Comparison of ENCODE assay signal across 8 cellular contexts in genomic region chr15:51727141-51727897, GRCh38. TPM values are rescaled to one million over a fixed set of nuclear protein-coding genes. Genes with fewer than 3 reads are reported as not detected.
DNase-seq lines count a peak whose midpoint lies in the region; ATAC-seq, FAIRE-seq and TF ChIP-seq lines count a peak whose summit lies in the region.

No MANE protein-coding gene starts in this region.

- no peak overlapping the region for H3K27ac Mint-ChIP-seq in Caco-2 (ENCODE audit: unreplicated experiment)

- TF ChIP-seq POLR2A in gastroesophageal sphincter (IDR thresholded peaks at IDR 0.05), result no peak

- no peak for TF ChIP-seq EP300 in gastroesophageal sphincter (IDR thresholded peaks at IDR 0.05)

- intact Hi-C loops in A673 (cut with micrococcal nuclease; ENCODE audit: unreplicated experiment), result no loop called here
- intact Hi-C loops in Caco-2 (cut with micrococcal nuclease; ENCODE audit: unreplicated experiment), result no loop called here

- ATAC-seq in gastroesophageal sphincter, result no peak
- no peak for ATAC-seq in GM21367 (IDR thresholded peaks at IDR 0.05; ENCODE audit: unreplicated experiment)
- ATAC-seq in GM21423 (IDR thresholded peaks at IDR 0.05; ENCODE audit: unreplicated experiment), result no peak

- TF ChIP-seq CTCF in A673 (conservative IDR thresholded peaks at IDR 0.05; ENCODE audit: low read depth, low read length), result 0 out of 2 replicates have a peak, but pooled peaks have one; percentile 16
- TF ChIP-seq CTCF in gastroesophageal sphincter (IDR thresholded peaks at IDR 0.05), result peak in 1 of 4 experiments; percentile 12
- peak in 1 of 2 experiments; percentile 43 for TF ChIP-seq CTCF in Caco-2 (IDR thresholded peaks at IDR 0.05; ENCODE audit: insufficient read depth in 1 of 2, low read depth in 1 of 2, low read length in 1 of 2, severe bottlenecking in 1 of 2, unreplicated experiment in 1 of 2)

- H3K4me1 Mint-ChIP-seq in Caco-2 (ENCODE audit: low read depth, unreplicated experiment), result no peaks in the 10 kb centered on the region

- no peaks in the 10 kb centered on the region for H3K36me3 ChIP-seq in A673 (ENCODE audit: insufficient read depth, low read length, poor library complexity, severe bottlenecking)
- H3K36me3 ChIP-seq in gastroesophageal sphincter, result peaks cover 0 to 15% of the 10 kb centered on the region in 2 donors
- no peaks in the 10 kb centered on the region for H3K36me3 ChIP-seq in Caco-2 (ENCODE audit: control insufficient read depth, insufficient read depth, low read length)

- no peak overlapping the region for H3K27ac ChIP-seq in A673 (ENCODE audit: low read depth, low read length, poor library complexity, severe bottlenecking)
- H3K27ac ChIP-seq in gastroesophageal sphincter, result peak overlapping the region in 3 of 4 donors; percentile 5 to 35 (median 24)

- H3K4me1 ChIP-seq in A673 (ENCODE audit: insufficient read depth, low read length, poor library complexity, severe bottlenecking), result no peaks in the 10 kb centered on the region
- peaks cover 5 to 53% (median 18%) of the 10 kb centered on the region in 3 donors for H3K4me1 ChIP-seq in gastroesophageal sphincter
- no peaks in the 10 kb centered on the region for H3K4me1 ChIP-seq in Caco-2

- H3K9me3 Mint-ChIP-seq in Caco-2 (ENCODE audit: unreplicated experiment), result no peaks in the 10 kb centered on the region

- no peak for FAIRE-seq in RCC 7860 (lab: Jason Lieb, UNC)

- H3K9me3 ChIP-seq in A673 (ENCODE audit: low read depth, low read length, poor library complexity, severe bottlenecking) (no peaks in the 10 kb centered on the region), gastroesophageal sphincter (no peaks in the 10 kb centered on the region), Caco-2 (no peaks in the 10 kb centered on the region)

- no peaks in the 10 kb centered on the region for H3K27me3 Mint-ChIP-seq in Caco-2 (ENCODE audit: insufficient read depth, unreplicated experiment)

- no peak for DNase-seq in A673 (ENCODE audit: low spot score)
- peak; percentile 40 for DNase-seq in ELF-1 (ENCODE audit: low read depth, low spot score)
- peak; percentile 58 for DNase-seq in RCC 7860 (ENCODE audit: low spot score)
- no peak for DNase-seq in Caco-2
- DNase-seq in nucleus accumbens (lab: John Stamatoyannopoulos, UW), result no peak

- no peaks in the 10 kb centered on the region for H3K27me3 ChIP-seq in A673 (replicated peaks; ENCODE audit: insufficient read depth, low read depth, low read length, poor library complexity)
- H3K27me3 ChIP-seq in gastroesophageal sphincter, result no peaks in the 10 kb centered on the region
- H3K27me3 ChIP-seq in Caco-2 (replicated peaks; ENCODE audit: control insufficient read depth, insufficient read depth, low read length), result no peaks in the 10 kb centered on the region

- H3K36me3 Mint-ChIP-seq in Caco-2 (ENCODE audit: insufficient read depth, unreplicated experiment), result no peaks in the 10 kb centered on the region

- no TSS peak for BruUV-seq in A673 (replicated peaks; lab: Mats Ljungman, UMichigan)
- BruUV-seq in Caco-2 (replicated peaks; lab: Mats Ljungman, UMichigan), result no TSS peak

- 67 to 78% methylated on average over 4 of the region's 4 CpGs for WGBS in gastroesophageal sphincter (ENCODE audit: low coverage in 1 of 2), 2 donors

- CTCF ChIA-PET in A673 (lab: Charles Lee), result no interaction called here
- CTCF ChIA-PET in Caco-2 (lab: Charles Lee), result interaction anchor here (0.6 kb wide), 1 partner anchor 140 kb away, joined by 3 read pairs; no protein-coding TSS in a partner anchor

- H3K4me3 ChIP-seq in A673 (ENCODE audit: low read depth, low read length, poor library complexity, severe bottlenecking), result no peak overlapping the region
- H3K4me3 ChIP-seq in gastroesophageal sphincter, result no peak overlapping the region
- H3K4me3 ChIP-seq in Caco-2 (ENCODE audit: low read depth, low read length), result no peak overlapping the region

- POLR2A ChIA-PET in A673 (lab: Charles Lee; ENCODE audit: low non-redundant PET), result no interaction called here
- POLR2A ChIA-PET in Caco-2 (lab: Charles Lee), result no interaction called here

- H3K4me3 Mint-ChIP-seq in Caco-2 (ENCODE audit: unreplicated experiment), result no peak overlapping the region

RNA-seq across cellular contexts. Expression of gene LYSMD2, which starts 10.1 kb away (rescaled TPM):
- total RNA-seq in A673 (2021) (2.9 and 3.7 TPM in 2 replicates), gastroesophageal sphincter (10 to 100 TPM in 3 of 4 donors, 1 to 10 TPM in 1; 8.9 to 27.9 (median 14.0) TPM), Caco-2 (2022) (0.29 and 0.63 TPM in 2 replicates)

RNA-seq across cellular contexts. Expression of gene TMOD2, which starts 24.1 kb away (rescaled TPM):
- 0.67 and 1.6 TPM in 2 replicates for total RNA-seq in A673 (2021)
- total RNA-seq in gastroesophageal sphincter, result 10 to 100 TPM; 14.0 to 21.9 (median 17.5) TPM
- total RNA-seq in Caco-2 (2022), result 0.23 and 0.52 TPM in 2 replicates

RNA-seq across cellular contexts. Expression of gene SCG3, which starts 46.0 kb away (rescaled TPM):
- total RNA-seq in A673 (2021), result 0.21 and 0.22 TPM in 2 replicates
- total RNA-seq in gastroesophageal sphincter, result under 1 TPM in 3 of 4 donors, not detected in 1; 0.31 to 0.54 (median 0.54) TPM
- not detected in 2 replicates for total RNA-seq in Caco-2 (2022)

Comparison
In these comparisons a context has a peak if more than half of its experiments do, and no peak if none do; other contexts are left out.
1. DNase-seq: peak in ELF-1 (single experiment) and RCC 7860 (single experiment); none in A673 (single experiment), Caco-2 (0 of 2) and nucleus accumbens (0 of 56).